ENCODE assay signal across 13 cellular contexts in the genomic region with DNA sequence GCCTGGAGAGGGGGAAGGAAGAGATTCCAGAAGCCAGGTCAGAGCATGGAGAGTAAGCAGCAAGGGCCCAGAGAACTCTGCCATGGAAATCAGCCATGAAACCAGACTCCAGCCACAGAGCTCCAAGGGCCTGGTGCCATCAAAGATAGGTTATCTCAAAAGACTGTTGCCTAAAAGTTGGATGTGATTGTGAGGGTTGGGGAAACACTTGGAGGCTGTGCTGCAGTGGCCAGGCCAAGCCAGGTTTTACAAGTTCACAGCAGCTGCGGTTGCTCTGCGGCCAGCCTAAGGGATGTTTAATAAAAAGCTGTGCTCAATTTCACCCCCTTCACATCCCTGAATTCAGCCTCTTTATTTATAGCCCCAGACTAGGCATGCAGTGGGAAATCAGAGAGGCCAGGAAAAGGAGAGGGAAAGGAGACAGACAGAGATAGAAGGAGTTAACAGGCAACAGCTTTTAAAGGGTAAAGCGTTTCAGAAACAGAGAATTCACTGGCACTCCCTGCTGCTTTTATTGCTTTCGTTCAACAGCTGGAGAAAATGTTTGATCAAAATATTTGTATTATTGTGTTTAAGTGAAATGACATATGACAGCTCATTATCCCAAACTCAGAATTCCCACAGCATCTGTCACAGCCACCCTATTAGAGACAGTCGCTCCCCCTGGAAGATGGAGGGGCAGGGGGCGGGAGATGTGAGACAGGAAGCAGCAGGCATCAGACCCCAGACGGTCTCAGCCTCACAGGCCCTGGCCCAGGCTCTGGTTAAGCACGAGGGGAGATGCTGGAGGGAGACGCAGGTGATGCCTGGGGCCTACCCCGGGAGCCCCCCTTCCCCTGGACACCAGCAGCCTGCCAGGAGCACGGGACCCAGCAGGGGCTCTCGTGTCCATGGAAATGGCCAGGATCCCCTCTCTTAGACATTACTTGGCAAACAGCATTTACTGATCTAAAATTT.
A peak's percentile ranks its signal among the peaks of the same experiment; 100 is the strongest.
DNase-seq lines count a peak whose midpoint lies in the region; ATAC-seq, FAIRE-seq and TF ChIP-seq lines count a peak whose summit lies in the region.
"Had no signal": no experiment of that assay in that cellular context is flagged by ENCODE, and none has a peak within 500 bp of the region (broad histone marks: within the 10 kb centered on the region; RNA-seq: fewer than 3 reads in every experiment).

No MANE protein-coding gene starts in this region.

- H3K4ac ChIP-seq in H1 (replicated peaks; ENCODE audit: insufficient read length, low read depth, low read length) (no peak overlapping the region), mesendoderm (ENCODE audit: low read depth, low read length) (no peak overlapping the region)

- 84% methylated on average over 12 of the region's 12 CpGs; no CpG with 5 or more reads in 1 of the 2 experiments for WGBS in H1 (ENCODE audit: extremely low coverage in 1 of 2, insufficient coverage in 1 of 2, insufficient read length in 1 of 2, insufficient replicate concordance in 2 of 2, low coverage in 1 of 2, low lambda C conversion rate in 2 of 2, missing lambda C conversion rate in 1 of 2), 2 experiments
- no CpG with 5 or more reads among the region's 12 CpGs for WGBS in mesendoderm (ENCODE audit: extremely low coverage, insufficient coverage, low lambda C conversion rate)

- no peak for ATAC-seq in GM21447 (IDR thresholded peaks at IDR 0.05; ENCODE audit: unreplicated experiment)
- ATAC-seq: effector memory CD8-positive, alpha-beta T cell had no signal

- H3K79me2 ChIP-seq in H1 (ENCODE audit: control insufficient read depth in 1 of 2, insufficient read depth in 2 of 2, low read length in 2 of 2) = no peaks in the 10 kb centered on the region; a peak in 1 of 4 replicates
- H3K79me2 ChIP-seq in mesendoderm (ENCODE audit: control insufficient read depth, insufficient read depth, low read length) = no peaks in the 10 kb centered on the region

- POLR2A ChIA-PET in H1 (lab: Charles Lee; ENCODE audit: partially characterized antibody) = no interaction called here

- H4K91ac ChIP-seq in H1 (replicated peaks; ENCODE audit: insufficient read length, low read length) = no peak overlapping the region

- no peaks in the 10 kb centered on the region for H3K9me3 ChIP-seq in H1 (ENCODE audit: insufficient read depth in 2 of 2, low read depth in 1 of 2, low read length in 1 of 2)
- H3K9me3 ChIP-seq in stomach smooth muscle (ENCODE audit: control insufficient read depth in 2 of 2, low read length in 2 of 2) = no peaks in the 10 kb centered on the region

- CTCF ChIA-PET in H1 (lab: Charles Lee; ENCODE audit: partially characterized antibody) = interaction anchor here (0.8 to 1.0 kb wide), 2 partner anchors 21 to 23 kb away, joined by 3 read pairs; no protein-coding TSS in a partner anchor

- H2BK120ac ChIP-seq in H1 (replicated peaks; ENCODE audit: low read depth, low read length) (no peak overlapping the region), mesendoderm (ENCODE audit: low read depth, low read length) (no peak overlapping the region)

- H2BK12ac ChIP-seq in H1 (ENCODE audit: low read depth, low read length) = no peak overlapping the region

- H3K14ac ChIP-seq in H1 (ENCODE audit: insufficient read length) = no peak overlapping the region

- H3K18ac ChIP-seq in H1 (ENCODE audit: extremely low read depth, low read length) = no peak overlapping the region
- H3K18ac ChIP-seq in mesendoderm (ENCODE audit: low read length) = peak overlapping the region; percentile 13

- peaks cover 22 to 31% of the 10 kb centered on the region in 2 experiments for H4K20me1 ChIP-seq in H1 (replicated peaks in 1 of 2; ENCODE audit: control insufficient read depth in 1 of 2, insufficient read depth in 2 of 2, low read length in 2 of 2)

- H2BK5ac ChIP-seq in H1 (ENCODE audit: low read depth, low read length) = no peak overlapping the region
- no peak overlapping the region for H2BK5ac ChIP-seq in mesendoderm (ENCODE audit: low read length)

- H3K9ac ChIP-seq in H1 (replicated peaks in 1 of 4; ENCODE audit: extremely low read depth in 1 of 4, low read depth in 3 of 4, low read length in 3 of 4) (no peak overlapping the region), mesendoderm (ENCODE audit: low read length) (no peak overlapping the region), stomach smooth muscle (ENCODE audit: low read length in 2 of 2) (no peak overlapping the region)

- DNase-seq in LHCN-M2 (ENCODE audit: low read depth) (peak; percentile 89), H1 (ENCODE audit: low read depth in 1 of 2, low spot score in 2 of 2) (no peak), mesendoderm (peak; percentile 80), dermis blood vessel endothelial cell (no peak), T-helper 1 cell (no peak), caudate nucleus (lab: John Stamatoyannopoulos, UW) (no peak)
- DNase-seq: activated CD4-positive, alpha-beta T cell treated with anti-CD3 and anti-CD28 coated beads for 1 hour; activated gamma-delta T cell treated with Interleukin-2 at 50 U/mL for 16 hours; effector memory CD8-positive, alpha-beta T cell; NCI-H2107 had no signal

- H3K36me3 ChIP-seq in H1 (ENCODE audit: control insufficient read depth in 2 of 4, insufficient read depth in 4 of 4, low read length in 3 of 4) (no peaks in the 10 kb centered on the region), mesendoderm (ENCODE audit: control insufficient read depth, insufficient read depth, low read length) (no peaks in the 10 kb centered on the region), stomach smooth muscle (ENCODE audit: control insufficient read depth in 2 of 2, insufficient read depth in 2 of 2, low read length in 2 of 2) (no peaks in the 10 kb centered on the region)

- no peak for FAIRE-seq in H1 (lab: Jason Lieb, UNC)
- FAIRE-seq: GM12892 had no signal

- H3K23me2 ChIP-seq in H1 (ENCODE audit: low read depth, low read length) = no peaks in the 10 kb centered on the region; the same call in 1 of the 2 replicates

- H4K8ac ChIP-seq in H1 (ENCODE audit: extremely low read depth, insufficient read depth, low read length) (no peak overlapping the region), mesendoderm (ENCODE audit: low read depth, low read length) (no peak overlapping the region)

- TF ChIP-seq RAD21 in H1 (IDR thresholded peaks at IDR 0.05 in 1 of 2, conservative IDR thresholded peaks at IDR 0.05 in 1 of 2; ENCODE audit: low read depth in 2 of 2, low read length in 2 of 2) = no peak

- no peak overlapping the region for H3K56ac ChIP-seq in H1 (replicated peaks; ENCODE audit: insufficient read length, low read depth, low read length)
- H3K56ac ChIP-seq in mesendoderm (ENCODE audit: low read length) = peak overlapping the region; percentile 53

- no peak for TF ChIP-seq POLR2A in H1 (IDR thresholded peaks at IDR 0.05; ENCODE audit: control extremely low read depth in 1 of 2, low read depth in 2 of 2, low read length in 2 of 2)

- H3K27me3 ChIP-seq in H1 (replicated peaks in 1 of 4; ENCODE audit: control insufficient read depth in 3 of 4, extremely low read depth in 1 of 4, insufficient read depth in 3 of 4, low read length in 3 of 4) (peaks cover 31 to 54% (median 44%) of the 10 kb centered on the region in 4 experiments), mesendoderm (ENCODE audit: insufficient read depth, low read length, poor library complexity) (no peaks in the 10 kb centered on the region), stomach smooth muscle (ENCODE audit: control insufficient read depth in 1 of 2, insufficient read depth in 2 of 2, low read length in 2 of 2) (no peaks in the 10 kb centered on the region)

- TF ChIP-seq CTCF in H1 (IDR thresholded peaks at IDR 0.05; ENCODE audit: control extremely low read depth in 1 of 3, insufficient read depth in 1 of 3, low read depth in 1 of 3, low read length in 3 of 3) = no peak

- no peak overlapping the region for H3K4me3 ChIP-seq in H1 (ENCODE audit: extremely low read depth in 1 of 4, insufficient read depth in 2 of 4, low read depth in 3 of 4, low read length in 4 of 4)
- H3K4me3 ChIP-seq in mesendoderm (ENCODE audit: low read length) = no peak overlapping the region
- H3K4me3 ChIP-seq in stomach smooth muscle (ENCODE audit: low read length in 2 of 2) = no peak overlapping the region

- H4K5ac ChIP-seq in H1 (ENCODE audit: insufficient read length, low read depth, low read length) = no peak overlapping the region
- H4K5ac ChIP-seq in mesendoderm (ENCODE audit: low read length) = no peak overlapping the region

- H2BK20ac ChIP-seq in H1 (ENCODE audit: low read length) = no peak overlapping the region

- H3K27ac ChIP-seq in H1 (ENCODE audit: low read depth, low read length) = no peak overlapping the region
- no peak overlapping the region for H3K27ac ChIP-seq in mesendoderm (ENCODE audit: low read depth, low read length)
- peak overlapping the region; percentile 24 for H3K27ac ChIP-seq in stomach smooth muscle (ENCODE audit: low read length)
- no peak overlapping the region for H3K27ac ChIP-seq in caudate nucleus (ENCODE audit: low read depth, low read length)

- no peak overlapping the region for H2AK5ac ChIP-seq in H1 (ENCODE audit: low read depth, low read length)
- H2AK5ac ChIP-seq in mesendoderm (ENCODE audit: low read length) = no peak overlapping the region

- no peak overlapping the region for H2AFZ ChIP-seq in H1 (ENCODE audit: low read length)

- H3K4me1 ChIP-seq in H1 (replicated peaks in 1 of 4; ENCODE audit: control insufficient read depth in 3 of 4, insufficient read depth in 4 of 4, low read length in 3 of 4) (peaks cover 0 to 9% (median 6%) of the 10 kb centered on the region in 4 experiments; a peak in 5 of 7 replicates), mesendoderm (ENCODE audit: control insufficient read depth, low read depth, low read length) (peaks cover 8% of the 10 kb centered on the region), stomach smooth muscle (ENCODE audit: control insufficient read depth, insufficient read depth, low read length) (peaks cover 25% of the 10 kb centered on the region)

- no peak overlapping the region for H3K23ac ChIP-seq in H1 (ENCODE audit: insufficient read length)
- H3K23ac ChIP-seq in mesendoderm (ENCODE audit: low read length) = no peak overlapping the region

- H3K79me1 ChIP-seq in H1 (ENCODE audit: low read depth, low read length) (peaks cover 3% of the 10 kb centered on the region; the same call in 1 of the 2 replicates), mesendoderm (ENCODE audit: low read length) (no peaks in the 10 kb centered on the region)

- TF ChIP-seq EP300 in H1 (IDR thresholded peaks at IDR 0.05; ENCODE audit: borderline replicate concordance in 1 of 2, low read depth in 2 of 2, low read length in 2 of 2) = no peak

- H3K4me2 ChIP-seq in H1 (ENCODE audit: insufficient read depth in 1 of 2, low read depth in 2 of 2, low read length in 2 of 2) (no peak overlapping the region), mesendoderm (ENCODE audit: low read length) (no peak overlapping the region)

- H2BK15ac ChIP-seq in H1 (ENCODE audit: low read length) (0 out of 2 replicates have a peak overlapping the region, but pooled peaks have one; percentile 20), mesendoderm (replicated peaks; ENCODE audit: low read depth) (no peak overlapping the region)

TF ChIP-seq in H1, 55 proteins besides CTCF, POLR2A, EP300 and RAD21:
- TF ChIP-seq TBP (IDR thresholded peaks at IDR 0.05; ENCODE audit: low read depth, low read length) = no peak

Comparison
In these comparisons a context has a peak if more than half of its experiments do, and no peak if none do; other contexts are left out.
1. DNase-seq: peak in LHCN-M2 (single experiment) and mesendoderm (single experiment); none in H1 (0 of 2), dermis blood vessel endothelial cell (single experiment), T-helper 1 cell (0 of 5) and caudate nucleus (0 of 61).